ENCODE assay signal across 1 cellular context in genomic region chr15:90160781-90161727, GRCh38.
TF ChIP-seq lines count a peak whose summit lies in the region.

No MANE protein-coding gene starts in this region.

TF ChIP-seq in HepG2, 621 proteins besides CTCF, POLR2A, EP300 and RAD21 (continued from another document):
- no peak for TF ChIP-seq MIXL1 (CRISPR knock-in tag; IDR thresholded peaks at IDR 0.05)
- TF ChIP-seq NFYC (CRISPR knock-in tag; IDR thresholded peaks at IDR 0.05), result no peak
- TF ChIP-seq SMARCE1 (IDR thresholded peaks at IDR 0.05; ENCODE audit: borderline replicate concordance), result no peak
- no peak for TF ChIP-seq HNF1A (IDR thresholded peaks at IDR 0.05; ENCODE audit: low read depth)
- no peak for TF ChIP-seq HNF1A (CRISPR knock-in tag; IDR thresholded peaks at IDR 0.05; ENCODE audit: borderline replicate concordance)
- no peak for TF ChIP-seq ZNF431 (CRISPR knock-in tag; IDR thresholded peaks at IDR 0.05; ENCODE audit: borderline replicate concordance, low read depth)
- 0 out of 2 replicates have a peak, but pooled peaks have one; percentile 24 for TF ChIP-seq ZFP1 (CRISPR knock-in tag; IDR thresholded peaks at IDR 0.05)
- TF ChIP-seq ZNF614 (CRISPR knock-in tag; IDR thresholded peaks at IDR 0.05; ENCODE audit: borderline replicate concordance), result no peak
- peak; percentile 91 for TF ChIP-seq ZMYM3 (CRISPR knock-in tag; IDR thresholded peaks at IDR 0.05)
- no peak for TF ChIP-seq NFAT5 (CRISPR knock-in tag; IDR thresholded peaks at IDR 0.05)
- TF ChIP-seq MTERF4 (CRISPR knock-in tag; IDR thresholded peaks at IDR 0.05), result 0 out of 2 replicates have a peak, but pooled peaks have one; percentile 44
- peak; percentile 84 for TF ChIP-seq ZNF687 (CRISPR knock-in tag; IDR thresholded peaks at IDR 0.05)
- no peak for TF ChIP-seq HNRNPLL (IDR thresholded peaks at IDR 0.05; ENCODE audit: low read depth, low read length, poor library complexity, severe bottlenecking)
- no peak for TF ChIP-seq PRMT3 (CRISPR knock-in tag; IDR thresholded peaks at IDR 0.05; ENCODE audit: borderline replicate concordance, low read depth)
- TF ChIP-seq ZSCAN29 (CRISPR knock-in tag; conservative IDR thresholded peaks at IDR 0.05), result 0 out of 2 replicates have a peak, but pooled peaks have one; percentile 54
- TF ChIP-seq PHF21A (CRISPR knock-in tag; IDR thresholded peaks at IDR 0.05), result peak; percentile 36; the same call in 1 of the 2 replicates
- TF ChIP-seq RXRB (CRISPR knock-in tag; IDR thresholded peaks at IDR 0.05; ENCODE audit: borderline replicate concordance), result peak; percentile 62; the same call in 1 of the 2 replicates
- TF ChIP-seq ZNF747 (CRISPR knock-in tag; IDR thresholded peaks at IDR 0.05; ENCODE audit: borderline replicate concordance), result no peak
- peak; percentile 34; the same call in 1 of the 2 replicates for TF ChIP-seq ZNF557 (CRISPR knock-in tag; IDR thresholded peaks at IDR 0.05)
- TF ChIP-seq SMAD3 (CRISPR knock-in tag; IDR thresholded peaks at IDR 0.05), result no peak
- peak; percentile 81 for TF ChIP-seq HNF1B (CRISPR knock-in tag; IDR thresholded peaks at IDR 0.05)
- 0 out of 2 replicates have a peak, but pooled peaks have one; percentile 30 for TF ChIP-seq YEATS4 (CRISPR knock-in tag; IDR thresholded peaks at IDR 0.05; ENCODE audit: borderline replicate concordance)
- peak; percentile 86 for TF ChIP-seq ZEB1 (IDR thresholded peaks at IDR 0.05; ENCODE audit: insufficient replicate concordance, low read depth)
- no peak for TF ChIP-seq CC2D1A (CRISPR knock-in tag; IDR thresholded peaks at IDR 0.05)
- TF ChIP-seq ZNF629 (CRISPR knock-in tag; conservative IDR thresholded peaks at IDR 0.05), result peak; percentile 97
- TF ChIP-seq PRDM15 (CRISPR knock-in tag; IDR thresholded peaks at IDR 0.05), result no peak
- no peak for TF ChIP-seq SPEN (CRISPR knock-in tag; IDR thresholded peaks at IDR 0.05; ENCODE audit: low read depth)
